ENCODE assay signal across 1 cellular context in the genomic region with DNA sequence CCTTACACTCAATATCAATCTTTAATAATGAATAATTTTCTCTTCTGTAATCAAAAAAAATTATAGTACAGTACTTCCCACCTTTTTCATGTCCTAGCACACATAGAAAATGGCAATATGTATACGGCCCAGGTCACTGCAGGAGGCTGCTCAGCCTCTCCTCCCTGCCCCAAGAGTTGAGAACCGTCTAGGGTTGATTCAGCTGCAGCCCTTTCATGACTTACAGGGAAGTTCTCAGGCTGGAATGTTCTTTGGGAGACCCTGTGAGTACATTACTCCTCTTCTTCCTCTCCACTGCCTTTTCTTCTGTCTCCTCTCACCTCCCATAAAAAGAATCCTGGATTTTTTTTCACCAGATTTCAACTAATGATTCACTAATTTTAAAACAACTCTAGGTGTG.
TF ChIP-seq lines count a peak whose summit lies in the region.

No MANE protein-coding gene starts in this region.

TF ChIP-seq in GM23338, 12 proteins besides CTCF, POLR2A, EP300 and RAD21 (continued from another document):
- TF ChIP-seq, protein P1, sequence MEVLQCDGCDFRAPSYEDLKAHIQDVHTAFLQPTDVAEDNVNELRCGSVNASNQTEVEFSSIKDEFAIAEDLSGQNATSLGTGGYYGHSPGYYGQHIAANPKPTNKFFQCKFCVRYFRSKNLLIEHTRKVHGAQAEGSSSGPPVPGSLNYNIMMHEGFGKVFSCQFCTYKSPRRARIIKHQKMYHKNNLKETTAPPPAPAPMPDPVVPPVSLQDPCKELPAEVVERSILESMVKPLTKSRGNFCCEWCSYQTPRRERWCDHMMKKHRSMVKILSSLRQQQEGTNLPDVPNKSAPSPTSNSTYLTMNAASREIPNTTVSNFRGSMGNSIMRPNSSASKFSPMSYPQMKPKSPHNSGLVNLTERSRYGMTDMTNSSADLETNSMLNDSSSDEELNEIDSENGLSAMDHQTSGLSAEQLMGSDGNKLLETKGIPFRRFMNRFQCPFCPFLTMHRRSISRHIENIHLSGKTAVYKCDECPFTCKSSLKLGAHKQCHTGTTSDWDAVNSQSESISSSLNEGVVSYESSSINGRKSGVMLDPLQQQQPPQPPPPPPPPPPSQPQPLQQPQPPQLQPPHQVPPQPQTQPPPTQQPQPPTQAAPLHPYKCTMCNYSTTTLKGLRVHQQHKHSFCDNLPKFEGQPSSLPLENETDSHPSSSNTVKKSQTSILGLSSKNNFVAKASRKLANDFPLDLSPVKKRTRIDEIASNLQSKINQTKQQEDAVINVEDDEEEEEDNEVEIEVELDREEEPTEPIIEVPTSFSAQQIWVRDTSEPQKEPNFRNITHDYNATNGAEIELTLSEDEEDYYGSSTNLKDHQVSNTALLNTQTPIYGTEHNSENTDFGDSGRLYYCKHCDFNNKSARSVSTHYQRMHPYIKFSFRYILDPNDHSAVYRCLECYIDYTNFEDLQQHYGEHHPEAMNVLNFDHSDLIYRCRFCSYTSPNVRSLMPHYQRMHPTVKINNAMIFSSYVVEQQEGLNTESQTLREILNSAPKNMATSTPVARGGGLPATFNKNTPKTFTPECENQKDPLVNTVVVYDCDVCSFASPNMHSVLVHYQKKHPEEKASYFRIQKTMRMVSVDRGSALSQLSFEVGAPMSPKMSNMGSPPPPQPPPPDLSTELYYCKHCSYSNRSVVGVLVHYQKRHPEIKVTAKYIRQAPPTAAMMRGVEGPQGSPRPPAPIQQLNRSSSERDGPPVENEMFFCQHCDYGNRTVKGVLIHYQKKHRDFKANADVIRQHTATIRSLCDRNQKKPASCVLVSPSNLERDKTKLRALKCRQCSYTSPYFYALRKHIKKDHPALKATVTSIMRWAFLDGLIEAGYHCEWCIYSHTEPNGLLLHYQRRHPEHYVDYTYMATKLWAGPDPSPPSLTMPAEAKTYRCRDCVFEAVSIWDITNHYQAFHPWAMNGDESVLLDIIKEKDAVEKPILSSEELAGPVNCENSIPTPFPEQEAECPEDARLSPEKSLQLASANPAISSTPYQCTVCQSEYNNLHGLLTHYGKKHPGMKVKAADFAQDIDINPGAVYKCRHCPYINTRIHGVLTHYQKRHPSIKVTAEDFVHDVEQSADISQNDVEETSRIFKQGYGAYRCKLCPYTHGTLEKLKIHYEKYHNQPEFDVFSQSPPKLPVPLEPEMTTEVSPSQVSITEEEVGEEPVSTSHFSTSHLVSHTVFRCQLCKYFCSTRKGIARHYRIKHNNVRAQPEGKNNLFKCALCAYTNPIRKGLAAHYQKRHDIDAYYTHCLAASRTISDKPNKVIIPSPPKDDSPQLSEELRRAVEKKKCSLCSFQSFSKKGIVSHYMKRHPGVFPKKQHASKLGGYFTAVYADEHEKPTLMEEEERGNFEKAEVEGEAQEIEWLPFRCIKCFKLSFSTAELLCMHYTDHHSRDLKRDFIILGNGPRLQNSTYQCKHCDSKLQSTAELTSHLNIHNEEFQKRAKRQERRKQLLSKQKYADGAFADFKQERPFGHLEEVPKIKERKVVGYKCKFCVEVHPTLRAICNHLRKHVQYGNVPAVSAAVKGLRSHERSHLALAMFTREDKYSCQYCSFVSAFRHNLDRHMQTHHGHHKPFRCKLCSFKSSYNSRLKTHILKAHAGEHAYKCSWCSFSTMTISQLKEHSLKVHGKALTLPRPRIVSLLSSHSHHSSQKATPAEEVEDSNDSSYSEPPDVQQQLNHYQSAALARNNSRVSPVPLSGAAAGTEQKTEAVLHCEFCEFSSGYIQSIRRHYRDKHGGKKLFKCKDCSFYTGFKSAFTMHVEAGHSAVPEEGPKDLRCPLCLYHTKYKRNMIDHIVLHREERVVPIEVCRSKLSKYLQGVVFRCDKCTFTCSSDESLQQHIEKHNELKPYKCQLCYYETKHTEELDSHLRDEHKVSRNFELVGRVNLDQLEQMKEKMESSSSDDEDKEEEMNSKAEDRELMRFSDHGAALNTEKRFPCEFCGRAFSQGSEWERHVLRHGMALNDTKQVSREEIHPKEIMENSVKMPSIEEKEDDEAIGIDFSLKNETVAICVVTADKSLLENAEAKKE (CRISPR knock-in tag; IDR thresholded peaks at IDR 0.05): no peak; the same call in 1 of the 2 replicates
- TF ChIP-seq, protein P2, sequence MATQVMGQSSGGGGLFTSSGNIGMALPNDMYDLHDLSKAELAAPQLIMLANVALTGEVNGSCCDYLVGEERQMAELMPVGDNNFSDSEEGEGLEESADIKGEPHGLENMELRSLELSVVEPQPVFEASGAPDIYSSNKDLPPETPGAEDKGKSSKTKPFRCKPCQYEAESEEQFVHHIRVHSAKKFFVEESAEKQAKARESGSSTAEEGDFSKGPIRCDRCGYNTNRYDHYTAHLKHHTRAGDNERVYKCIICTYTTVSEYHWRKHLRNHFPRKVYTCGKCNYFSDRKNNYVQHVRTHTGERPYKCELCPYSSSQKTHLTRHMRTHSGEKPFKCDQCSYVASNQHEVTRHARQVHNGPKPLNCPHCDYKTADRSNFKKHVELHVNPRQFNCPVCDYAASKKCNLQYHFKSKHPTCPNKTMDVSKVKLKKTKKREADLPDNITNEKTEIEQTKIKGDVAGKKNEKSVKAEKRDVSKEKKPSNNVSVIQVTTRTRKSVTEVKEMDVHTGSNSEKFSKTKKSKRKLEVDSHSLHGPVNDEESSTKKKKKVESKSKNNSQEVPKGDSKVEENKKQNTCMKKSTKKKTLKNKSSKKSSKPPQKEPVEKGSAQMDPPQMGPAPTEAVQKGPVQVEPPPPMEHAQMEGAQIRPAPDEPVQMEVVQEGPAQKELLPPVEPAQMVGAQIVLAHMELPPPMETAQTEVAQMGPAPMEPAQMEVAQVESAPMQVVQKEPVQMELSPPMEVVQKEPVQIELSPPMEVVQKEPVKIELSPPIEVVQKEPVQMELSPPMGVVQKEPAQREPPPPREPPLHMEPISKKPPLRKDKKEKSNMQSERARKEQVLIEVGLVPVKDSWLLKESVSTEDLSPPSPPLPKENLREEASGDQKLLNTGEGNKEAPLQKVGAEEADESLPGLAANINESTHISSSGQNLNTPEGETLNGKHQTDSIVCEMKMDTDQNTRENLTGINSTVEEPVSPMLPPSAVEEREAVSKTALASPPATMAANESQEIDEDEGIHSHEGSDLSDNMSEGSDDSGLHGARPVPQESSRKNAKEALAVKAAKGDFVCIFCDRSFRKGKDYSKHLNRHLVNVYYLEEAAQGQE (IDR thresholded peaks at IDR 0.05; ENCODE audit: unreplicated experiment): no peak
- TF ChIP-seq STAT1 (IDR thresholded peaks at IDR 0.05; ENCODE audit: unreplicated experiment): no peak
- TF ChIP-seq JUNB (IDR thresholded peaks at IDR 0.05; ENCODE audit: unreplicated experiment): no peak
- TF ChIP-seq, protein P3, sequence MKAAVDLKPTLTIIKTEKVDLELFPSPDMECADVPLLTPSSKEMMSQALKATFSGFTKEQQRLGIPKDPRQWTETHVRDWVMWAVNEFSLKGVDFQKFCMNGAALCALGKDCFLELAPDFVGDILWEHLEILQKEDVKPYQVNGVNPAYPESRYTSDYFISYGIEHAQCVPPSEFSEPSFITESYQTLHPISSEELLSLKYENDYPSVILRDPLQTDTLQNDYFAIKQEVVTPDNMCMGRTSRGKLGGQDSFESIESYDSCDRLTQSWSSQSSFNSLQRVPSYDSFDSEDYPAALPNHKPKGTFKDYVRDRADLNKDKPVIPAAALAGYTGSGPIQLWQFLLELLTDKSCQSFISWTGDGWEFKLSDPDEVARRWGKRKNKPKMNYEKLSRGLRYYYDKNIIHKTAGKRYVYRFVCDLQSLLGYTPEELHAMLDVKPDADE (IDR thresholded peaks at IDR 0.05): no peak
- TF ChIP-seq ZNF331 (CRISPR knock-in tag; IDR thresholded peaks at IDR 0.05; ENCODE audit: low read depth): no peak
- no peak for TF ChIP-seq ZNF114 (CRISPR knock-in tag; IDR thresholded peaks at IDR 0.05)
- no peak for TF ChIP-seq POLR2AphosphoS5 (IDR thresholded peaks at IDR 0.05; ENCODE audit: low read depth)
- TF ChIP-seq EZH2phosphoT487 (IDR thresholded peaks at IDR 0.05; ENCODE audit: unreplicated experiment): no peak
- TF ChIP-seq NANOG (IDR thresholded peaks at IDR 0.05; ENCODE audit: borderline replicate concordance): no peak
